20 cellular contexts compared by ENCODE assay signal in genomic region chr22:22258597-22259415, GRCh38. TPM values are rescaled to one million over a fixed set of nuclear protein-coding genes. Genes with fewer than 3 reads are reported as not detected.
"Had no signal": no experiment of that assay in that cellular context is flagged by ENCODE, and none has a peak within 500 bp of the region (broad histone marks: within the 10 kb centered on the region; RNA-seq: fewer than 3 reads in every experiment).

No MANE protein-coding gene starts in this region.

RNA-seq across cellular contexts. Expression of gene VPREB1, which starts 14.2 kb away (rescaled TPM):
- total RNA-seq: activated naive CD4-positive, alpha-beta T cell treated with anti-CD3 and anti-CD28 coated beads for 36 hours; activated naive CD4-positive, alpha-beta T cell treated with anti-CD3 and anti-CD28 coated beads, Interleukin-2, amount 50 U/mL, for 72 hours; activated naive CD8-positive, alpha-beta T cell treated with anti-CD3 and anti-CD28 coated beads for 36 hours; activated naive CD8-positive, alpha-beta T cell treated with anti-CD3 and anti-CD28 coated beads, Interleukin-2, amount 10 ng/mL, durations not matched to agents 7 days and 5 days; activated T-cell treated with anti-CD3 and anti-CD28 coated beads, Interleukin-2, amount 50 U/mL, for 4 hours; activated T-cell treated with anti-CD3 and anti-CD28 coated beads, Interleukin-2, amount 50 U/mL, for 72 hours; activated T-helper 1 cell treated with anti-CD3 and anti-CD28 coated beads, Interleukin-12 subunit alpha, Interleukin-12 subunit beta, Interleukin-2, Interleukin-4 antibody, amounts not matched to agents 30 ng/mL and 10 ng/mL and 1 ng/mL, durations not matched to agents 14 hours and 24 hours and 36 hours; activated T-helper 17 cell treated with anti-CD3 and anti-CD28 coated beads, Interleukin-2, amount 50 U/mL, for 72 hours; activated T-helper 2 cell treated with anti-CD3 and anti-CD28 coated beads, Interferon-gamma antibody, Interleukin-2, Interleukin-4, amounts not matched to agents 10 μg/mL and 5 μg/mL and 100 μg/mL, durations not matched to agents 14 hours and 24 hours and 36 hours; adrenal gland; aorta; ascending aorta; astrocyte; body of pancreas; breast epithelium; bronchial epithelial cell; cardiac muscle cell; cardiac septum; cerebellum; chondrocyte had no signal
- polyA plus RNA-seq: adrenal gland, aorta, cardiac muscle cell had no signal
